Comparison of ENCODE assay signal across 1 cellular context in the genomic region with DNA sequence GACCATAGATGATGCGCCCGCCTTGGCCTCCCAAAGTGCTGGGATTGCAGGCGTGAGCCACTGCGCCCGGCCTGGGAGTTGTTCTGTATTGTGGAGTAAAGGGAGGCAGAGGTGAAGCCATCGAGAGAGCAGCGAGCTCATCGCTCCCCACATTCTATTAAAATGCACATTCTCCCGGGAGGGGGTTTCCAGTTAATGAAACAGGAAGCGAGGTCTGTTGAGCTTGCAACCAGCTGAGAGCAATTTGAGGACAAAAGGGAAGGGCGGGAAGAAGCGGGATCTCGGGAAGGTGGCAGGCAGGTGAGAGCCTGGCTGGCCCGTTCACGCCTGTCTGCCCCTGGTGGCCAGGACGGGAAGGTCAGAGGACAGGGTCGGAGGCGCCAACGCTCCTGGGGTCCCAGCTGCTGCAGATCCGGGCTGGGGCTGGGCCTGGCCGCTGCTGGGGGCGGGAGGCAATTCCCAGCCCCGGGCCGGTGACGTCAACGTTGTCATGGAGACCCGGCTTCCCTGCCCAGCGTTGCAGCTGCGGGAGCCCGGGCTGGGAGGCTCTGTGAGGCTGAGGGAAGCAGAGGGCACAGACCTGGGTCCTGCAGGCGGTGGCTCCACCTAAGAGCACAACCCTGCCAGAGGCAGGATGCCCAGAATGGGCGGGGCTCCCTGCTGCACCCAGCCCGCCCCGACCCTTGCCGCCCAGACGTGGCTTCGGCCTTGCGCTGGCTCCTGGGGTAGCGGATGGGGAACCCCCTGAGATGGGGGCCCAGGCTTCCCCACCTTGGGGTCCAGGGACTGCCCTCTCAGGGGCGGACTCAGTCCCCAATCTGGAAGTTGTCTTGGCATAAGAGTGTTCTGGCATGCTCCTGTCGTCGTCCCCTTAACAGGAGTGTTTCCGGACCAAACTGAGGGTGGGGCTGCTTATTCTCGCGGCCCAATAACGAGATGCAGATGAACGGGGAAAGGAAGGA.
TF ChIP-seq lines count a peak whose summit lies in the region.

No MANE protein-coding gene starts in this region.

TF ChIP-seq in WTC11, 78 proteins besides CTCF, POLR2A, EP300 and RAD21 (continued from another document and continues in another):
- no peak for TF ChIP-seq ZNF425 (CRISPR knock-in tag; conservative IDR thresholded peaks at IDR 0.05)
- peak; percentile 96 for TF ChIP-seq MYBL2 (CRISPR knock-in tag; IDR thresholded peaks at IDR 0.05)
- TF ChIP-seq, protein P1, sequence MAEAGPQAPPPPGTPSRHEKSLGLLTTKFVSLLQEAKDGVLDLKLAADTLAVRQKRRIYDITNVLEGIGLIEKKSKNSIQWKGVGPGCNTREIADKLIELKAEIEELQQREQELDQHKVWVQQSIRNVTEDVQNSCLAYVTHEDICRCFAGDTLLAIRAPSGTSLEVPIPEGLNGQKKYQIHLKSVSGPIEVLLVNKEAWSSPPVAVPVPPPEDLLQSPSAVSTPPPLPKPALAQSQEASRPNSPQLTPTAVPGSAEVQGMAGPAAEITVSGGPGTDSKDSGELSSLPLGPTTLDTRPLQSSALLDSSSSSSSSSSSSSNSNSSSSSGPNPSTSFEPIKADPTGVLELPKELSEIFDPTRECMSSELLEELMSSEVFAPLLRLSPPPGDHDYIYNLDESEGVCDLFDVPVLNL (CRISPR knock-in tag; IDR thresholded peaks at IDR 0.05; ENCODE audit: borderline replicate concordance, low read depth), result no peak
- TF ChIP-seq ERG (CRISPR knock-in tag; IDR thresholded peaks at IDR 0.05), result no peak
- peak; percentile 74 for TF ChIP-seq FOXK1 (CRISPR knock-in tag; IDR thresholded peaks at IDR 0.05)
- peak; percentile 98 for TF ChIP-seq ZNF121 (CRISPR knock-in tag; IDR thresholded peaks at IDR 0.05)
- no peak for TF ChIP-seq JUN (CRISPR knock-in tag; IDR thresholded peaks at IDR 0.05)
- peak; percentile 97 for TF ChIP-seq ETV6 (CRISPR knock-in tag; IDR thresholded peaks at IDR 0.05)
- TF ChIP-seq ZNF671 (CRISPR knock-in tag; IDR thresholded peaks at IDR 0.05), result no peak
- TF ChIP-seq NFATC4 (CRISPR knock-in tag; IDR thresholded peaks at IDR 0.05), result no peak
- no peak for TF ChIP-seq ZNF263 (CRISPR knock-in tag; IDR thresholded peaks at IDR 0.05; ENCODE audit: low read depth)
- TF ChIP-seq ZMAT4 (CRISPR knock-in tag; IDR thresholded peaks at IDR 0.05), result no peak
- TF ChIP-seq, protein P2, sequence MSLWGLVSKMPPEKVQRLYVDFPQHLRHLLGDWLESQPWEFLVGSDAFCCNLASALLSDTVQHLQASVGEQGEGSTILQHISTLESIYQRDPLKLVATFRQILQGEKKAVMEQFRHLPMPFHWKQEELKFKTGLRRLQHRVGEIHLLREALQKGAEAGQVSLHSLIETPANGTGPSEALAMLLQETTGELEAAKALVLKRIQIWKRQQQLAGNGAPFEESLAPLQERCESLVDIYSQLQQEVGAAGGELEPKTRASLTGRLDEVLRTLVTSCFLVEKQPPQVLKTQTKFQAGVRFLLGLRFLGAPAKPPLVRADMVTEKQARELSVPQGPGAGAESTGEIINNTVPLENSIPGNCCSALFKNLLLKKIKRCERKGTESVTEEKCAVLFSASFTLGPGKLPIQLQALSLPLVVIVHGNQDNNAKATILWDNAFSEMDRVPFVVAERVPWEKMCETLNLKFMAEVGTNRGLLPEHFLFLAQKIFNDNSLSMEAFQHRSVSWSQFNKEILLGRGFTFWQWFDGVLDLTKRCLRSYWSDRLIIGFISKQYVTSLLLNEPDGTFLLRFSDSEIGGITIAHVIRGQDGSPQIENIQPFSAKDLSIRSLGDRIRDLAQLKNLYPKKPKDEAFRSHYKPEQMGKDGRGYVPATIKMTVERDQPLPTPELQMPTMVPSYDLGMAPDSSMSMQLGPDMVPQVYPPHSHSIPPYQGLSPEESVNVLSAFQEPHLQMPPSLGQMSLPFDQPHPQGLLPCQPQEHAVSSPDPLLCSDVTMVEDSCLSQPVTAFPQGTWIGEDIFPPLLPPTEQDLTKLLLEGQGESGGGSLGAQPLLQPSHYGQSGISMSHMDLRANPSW (CRISPR knock-in tag; conservative IDR thresholded peaks at IDR 0.05; ENCODE audit: low read depth), result no peak
- TF ChIP-seq CBFB (CRISPR knock-in tag; IDR thresholded peaks at IDR 0.05; ENCODE audit: low read depth), result no peak
- no peak for TF ChIP-seq ATF1 (CRISPR knock-in tag; IDR thresholded peaks at IDR 0.05)
- no peak; the same call in 1 of the 2 replicates for TF ChIP-seq SMAD3 (CRISPR knock-in tag; IDR thresholded peaks at IDR 0.05; ENCODE audit: borderline replicate concordance)
- TF ChIP-seq, protein P3, sequence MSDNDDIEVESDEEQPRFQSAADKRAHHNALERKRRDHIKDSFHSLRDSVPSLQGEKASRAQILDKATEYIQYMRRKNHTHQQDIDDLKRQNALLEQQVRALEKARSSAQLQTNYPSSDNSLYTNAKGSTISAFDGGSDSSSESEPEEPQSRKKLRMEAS (CRISPR knock-in tag; IDR thresholded peaks at IDR 0.05), result peak; percentile 97
- no peak for TF ChIP-seq ZNF219 (CRISPR knock-in tag; IDR thresholded peaks at IDR 0.05; ENCODE audit: borderline replicate concordance)
- TF ChIP-seq IRF1 (CRISPR knock-in tag; IDR thresholded peaks at IDR 0.05), result no peak
- 0 out of 2 replicates have a peak, but pooled peaks have one; percentile 54 for TF ChIP-seq ZSCAN18 (CRISPR knock-in tag; IDR thresholded peaks at IDR 0.05)
- TF ChIP-seq NR1H2 (CRISPR knock-in tag; IDR thresholded peaks at IDR 0.05), result no peak
- TF ChIP-seq AR (CRISPR knock-in tag; IDR thresholded peaks at IDR 0.05), result no peak
- no peak for TF ChIP-seq OVOL2 (CRISPR knock-in tag; IDR thresholded peaks at IDR 0.05; ENCODE audit: borderline replicate concordance)
- TF ChIP-seq PRRX2 (CRISPR knock-in tag; IDR thresholded peaks at IDR 0.05), result no peak
- no peak for TF ChIP-seq ZNF512 (CRISPR knock-in tag; IDR thresholded peaks at IDR 0.05; ENCODE audit: borderline replicate concordance)
- no peak for TF ChIP-seq EMX1 (CRISPR knock-in tag; IDR thresholded peaks at IDR 0.05)
- TF ChIP-seq CREM (CRISPR knock-in tag; IDR thresholded peaks at IDR 0.05), result peak; percentile 88; the same call in 1 of the 2 replicates
- no peak for TF ChIP-seq ZNF396 (CRISPR knock-in tag; IDR thresholded peaks at IDR 0.05; ENCODE audit: borderline replicate concordance)
- TF ChIP-seq, protein P4, sequence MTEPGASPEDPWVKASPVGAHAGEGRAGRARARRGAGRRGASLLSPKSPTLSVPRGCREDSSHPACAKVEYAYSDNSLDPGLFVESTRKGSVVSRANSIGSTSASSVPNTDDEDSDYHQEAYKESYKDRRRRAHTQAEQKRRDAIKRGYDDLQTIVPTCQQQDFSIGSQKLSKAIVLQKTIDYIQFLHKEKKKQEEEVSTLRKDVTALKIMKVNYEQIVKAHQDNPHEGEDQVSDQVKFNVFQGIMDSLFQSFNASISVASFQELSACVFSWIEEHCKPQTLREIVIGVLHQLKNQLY (CRISPR knock-in tag; IDR thresholded peaks at IDR 0.05), result peak; percentile 38; the same call in 1 of the 2 replicates
- TF ChIP-seq KAT7 (CRISPR knock-in tag; IDR thresholded peaks at IDR 0.05; ENCODE audit: borderline replicate concordance), result no peak
- TF ChIP-seq ELF4 (CRISPR knock-in tag; IDR thresholded peaks at IDR 0.05; ENCODE audit: low read depth), result no peak; the same call in 1 of the 2 replicates
- no peak for TF ChIP-seq FOXJ3 (CRISPR knock-in tag; IDR thresholded peaks at IDR 0.05; ENCODE audit: borderline replicate concordance)
